Comparison of ENCODE assay signal across 3 cellular contexts in genomic region chr7:99669782-99670181, GRCh38.
TF ChIP-seq lines count a peak whose summit lies in the region.

No MANE protein-coding gene starts in this region.

TF ChIP-seq in liver, 16 proteins besides CTCF, POLR2A, EP300 and RAD21:
- no peak for TF ChIP-seq REST (IDR thresholded peaks at IDR 0.05)
- TF ChIP-seq ATF3 (IDR thresholded peaks at IDR 0.05): peak; percentile 7
- peak in 1 of 2 donors; percentile 12 for TF ChIP-seq EGR1 (IDR thresholded peaks at IDR 0.05; ENCODE audit: low read depth in 2 of 2)

TF ChIP-seq in HepG2, 621 proteins besides CTCF, POLR2A, EP300 and RAD21:
- no peak for TF ChIP-seq JDP2 (CRISPR knock-in tag; IDR thresholded peaks at IDR 0.05; ENCODE audit: borderline replicate concordance)
- no peak for TF ChIP-seq HNRNPL (IDR thresholded peaks at IDR 0.05; ENCODE audit: low read depth, low read length)
- no peak for TF ChIP-seq TAF1 (CRISPR knock-in tag; IDR thresholded peaks at IDR 0.05)
- no peak for TF ChIP-seq GATA4 (IDR thresholded peaks at IDR 0.05; ENCODE audit: borderline replicate concordance, low read depth)
- TF ChIP-seq CREB1 (IDR thresholded peaks at IDR 0.05): no peak
- no peak for TF ChIP-seq CREB1 (CRISPR knock-in tag; IDR thresholded peaks at IDR 0.05)
- TF ChIP-seq MEIS2 (CRISPR knock-in tag; IDR thresholded peaks at IDR 0.05): no peak
- no peak for TF ChIP-seq ISX (CRISPR knock-in tag; conservative IDR thresholded peaks at IDR 0.05)
- TF ChIP-seq ZNF350 (CRISPR knock-in tag; IDR thresholded peaks at IDR 0.05; ENCODE audit: borderline replicate concordance, low read depth): no peak
- TF ChIP-seq MNT (IDR thresholded peaks at IDR 0.05): no peak
- no peak for TF ChIP-seq ZNF546 (CRISPR knock-in tag; conservative IDR thresholded peaks at IDR 0.05)
- no peak for TF ChIP-seq TBL1XR1 (IDR thresholded peaks at IDR 0.05; ENCODE audit: borderline replicate concordance, low read length, partially characterized antibody)
- TF ChIP-seq ZNF615 (CRISPR knock-in tag; IDR thresholded peaks at IDR 0.05; ENCODE audit: borderline replicate concordance): no peak
- TF ChIP-seq ZSCAN20 (CRISPR knock-in tag; IDR thresholded peaks at IDR 0.05; ENCODE audit: borderline replicate concordance): no peak
- no peak for TF ChIP-seq EHMT2 (IDR thresholded peaks at IDR 0.05; ENCODE audit: borderline replicate concordance, low read depth, low read length)
- TF ChIP-seq ZNF256 (CRISPR knock-in tag; conservative IDR thresholded peaks at IDR 0.05): no peak
- TF ChIP-seq ZBTB8A (CRISPR knock-in tag; IDR thresholded peaks at IDR 0.05; ENCODE audit: borderline replicate concordance, low read depth): no peak
- no peak for TF ChIP-seq SMYD3 (CRISPR knock-in tag; IDR thresholded peaks at IDR 0.05)

TF ChIP-seq in K562, 482 proteins besides CTCF, POLR2A, EP300 and RAD21 (continues in another document):
- TF ChIP-seq SMARCC2 (IDR thresholded peaks at IDR 0.05; ENCODE audit: low read depth) (no peak), ELF1 (tag; IDR thresholded peaks at IDR 0.05) (no peak), NCOA4 (IDR thresholded peaks at IDR 0.05; ENCODE audit: partially characterized antibody) (no peak), CBFA2T3 (IDR thresholded peaks at IDR 0.05) (peak; percentile 32; the same call in 1 of the 2 replicates), CEBPB (tag; IDR thresholded peaks at IDR 0.05) (peak; percentile 91), DACH1 (IDR thresholded peaks at IDR 0.05; ENCODE audit: partially characterized antibody) (no peak), ZNF695 (CRISPR knock-in tag; IDR thresholded peaks at IDR 0.05) (no peak), BRD4 (IDR thresholded peaks at IDR 0.05) (no peak), PTTG1 (tag; IDR thresholded peaks at IDR 0.05; ENCODE audit: low read depth) (no peak), PHF8 (IDR thresholded peaks at IDR 0.05; ENCODE audit: borderline replicate concordance, low read length) (no peak), CBX5 (IDR thresholded peaks at IDR 0.05; ENCODE audit: borderline replicate concordance, low read depth) (no peak), ZNF79 (CRISPR knock-in tag; IDR thresholded peaks at IDR 0.05; ENCODE audit: low read depth) (no peak), RBM17 (IDR thresholded peaks at IDR 0.05; ENCODE audit: borderline replicate concordance, low read depth, low read length) (no peak), KLF6 (CRISPR knock-in tag; IDR thresholded peaks at IDR 0.05; ENCODE audit: borderline replicate concordance) (no peak), ZBTB17 (CRISPR knock-in tag; IDR thresholded peaks at IDR 0.05) (no peak), ZBTB1 (CRISPR knock-in tag; IDR thresholded peaks at IDR 0.05; ENCODE audit: borderline replicate concordance, low read depth) (no peak), NUFIP1 (IDR thresholded peaks at IDR 0.05; ENCODE audit: partially characterized antibody) (no peak), JUN (IDR thresholded peaks at IDR 0.05; ENCODE audit: borderline replicate concordance, low read depth, low read length) (no peak), JUN (CRISPR knock-in tag; IDR thresholded peaks at IDR 0.05; ENCODE audit: borderline replicate concordance) (no peak), TCF15 (CRISPR knock-in tag; IDR thresholded peaks at IDR 0.05) (no peak), HLTF (IDR thresholded peaks at IDR 0.05) (no peak), MTA3 (IDR thresholded peaks at IDR 0.05; ENCODE audit: borderline replicate concordance) (no peak), ZBTB26 (CRISPR knock-in tag; IDR thresholded peaks at IDR 0.05) (no peak), ZNF324 (CRISPR knock-in tag; IDR thresholded peaks at IDR 0.05) (no peak), ATF3 (IDR thresholded peaks at IDR 0.05) (peak; percentile 87), ATF3 (CRISPR knock-in tag; conservative IDR thresholded peaks at IDR 0.05) (no peak), TGIF2 (CRISPR knock-in tag; IDR thresholded peaks at IDR 0.05) (no peak), TCF3 (CRISPR knock-in tag; IDR thresholded peaks at IDR 0.05) (peak; percentile 55), ZBTB7A (IDR thresholded peaks at IDR 0.05; ENCODE audit: borderline replicate concordance, control insufficient read depth, low read depth, low read length) (no peak), BRD9 (IDR thresholded peaks at IDR 0.05; ENCODE audit: low read depth, partially characterized antibody) (no peak), TAL1 (IDR thresholded peaks at IDR 0.05) (0 out of 2 replicates have a peak, but pooled peaks have one; percentile 21), HEY1 (CRISPR knock-in tag; IDR thresholded peaks at IDR 0.05; ENCODE audit: borderline replicate concordance) (no peak), ARID4B (CRISPR knock-in tag; IDR thresholded peaks at IDR 0.05) (no peak), MEIS2 (IDR thresholded peaks at IDR 0.05; ENCODE audit: partially characterized antibody) (peak; percentile 90)
- TF ChIP-seq, protein P1, sequence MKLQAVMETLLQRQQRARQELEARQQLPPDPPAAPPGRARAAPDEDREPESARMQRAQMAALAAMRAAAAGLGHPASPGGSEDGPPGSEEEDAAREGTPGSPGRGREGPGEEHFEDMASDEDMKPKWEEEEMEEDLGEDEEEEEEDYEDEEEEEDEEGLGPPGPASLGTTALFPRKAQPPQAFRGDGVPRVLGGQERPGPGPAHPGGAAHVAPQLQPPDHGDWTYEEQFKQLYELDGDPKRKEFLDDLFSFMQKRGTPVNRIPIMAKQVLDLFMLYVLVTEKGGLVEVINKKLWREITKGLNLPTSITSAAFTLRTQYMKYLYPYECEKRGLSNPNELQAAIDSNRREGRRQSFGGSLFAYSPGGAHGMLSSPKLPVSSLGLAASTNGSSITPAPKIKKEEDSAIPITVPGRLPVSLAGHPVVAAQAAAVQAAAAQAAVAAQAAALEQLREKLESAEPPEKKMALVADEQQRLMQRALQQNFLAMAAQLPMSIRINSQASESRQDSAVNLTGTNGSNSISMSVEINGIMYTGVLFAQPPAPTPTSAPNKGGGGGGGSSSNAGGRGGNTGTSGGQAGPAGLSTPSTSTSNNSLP (IDR thresholded peaks at IDR 0.05; ENCODE audit: borderline replicate concordance, low read depth, low read length): no peak
- TF ChIP-seq, protein P2, sequence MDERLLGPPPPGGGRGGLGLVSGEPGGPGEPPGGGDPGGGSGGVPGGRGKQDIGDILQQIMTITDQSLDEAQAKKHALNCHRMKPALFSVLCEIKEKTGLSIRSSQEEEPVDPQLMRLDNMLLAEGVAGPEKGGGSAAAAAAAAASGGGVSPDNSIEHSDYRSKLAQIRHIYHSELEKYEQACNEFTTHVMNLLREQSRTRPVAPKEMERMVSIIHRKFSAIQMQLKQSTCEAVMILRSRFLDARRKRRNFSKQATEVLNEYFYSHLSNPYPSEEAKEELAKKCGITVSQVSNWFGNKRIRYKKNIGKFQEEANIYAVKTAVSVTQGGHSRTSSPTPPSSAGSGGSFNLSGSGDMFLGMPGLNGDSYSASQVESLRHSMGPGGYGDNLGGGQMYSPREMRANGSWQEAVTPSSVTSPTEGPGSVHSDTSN (CRISPR knock-in tag; IDR thresholded peaks at IDR 0.05; ENCODE audit: low read depth): no peak
- TF ChIP-seq, protein P2 (tag; conservative IDR thresholded peaks at IDR 0.05; ENCODE audit: low read depth): peak; percentile 86
- TF ChIP-seq, protein P3, sequence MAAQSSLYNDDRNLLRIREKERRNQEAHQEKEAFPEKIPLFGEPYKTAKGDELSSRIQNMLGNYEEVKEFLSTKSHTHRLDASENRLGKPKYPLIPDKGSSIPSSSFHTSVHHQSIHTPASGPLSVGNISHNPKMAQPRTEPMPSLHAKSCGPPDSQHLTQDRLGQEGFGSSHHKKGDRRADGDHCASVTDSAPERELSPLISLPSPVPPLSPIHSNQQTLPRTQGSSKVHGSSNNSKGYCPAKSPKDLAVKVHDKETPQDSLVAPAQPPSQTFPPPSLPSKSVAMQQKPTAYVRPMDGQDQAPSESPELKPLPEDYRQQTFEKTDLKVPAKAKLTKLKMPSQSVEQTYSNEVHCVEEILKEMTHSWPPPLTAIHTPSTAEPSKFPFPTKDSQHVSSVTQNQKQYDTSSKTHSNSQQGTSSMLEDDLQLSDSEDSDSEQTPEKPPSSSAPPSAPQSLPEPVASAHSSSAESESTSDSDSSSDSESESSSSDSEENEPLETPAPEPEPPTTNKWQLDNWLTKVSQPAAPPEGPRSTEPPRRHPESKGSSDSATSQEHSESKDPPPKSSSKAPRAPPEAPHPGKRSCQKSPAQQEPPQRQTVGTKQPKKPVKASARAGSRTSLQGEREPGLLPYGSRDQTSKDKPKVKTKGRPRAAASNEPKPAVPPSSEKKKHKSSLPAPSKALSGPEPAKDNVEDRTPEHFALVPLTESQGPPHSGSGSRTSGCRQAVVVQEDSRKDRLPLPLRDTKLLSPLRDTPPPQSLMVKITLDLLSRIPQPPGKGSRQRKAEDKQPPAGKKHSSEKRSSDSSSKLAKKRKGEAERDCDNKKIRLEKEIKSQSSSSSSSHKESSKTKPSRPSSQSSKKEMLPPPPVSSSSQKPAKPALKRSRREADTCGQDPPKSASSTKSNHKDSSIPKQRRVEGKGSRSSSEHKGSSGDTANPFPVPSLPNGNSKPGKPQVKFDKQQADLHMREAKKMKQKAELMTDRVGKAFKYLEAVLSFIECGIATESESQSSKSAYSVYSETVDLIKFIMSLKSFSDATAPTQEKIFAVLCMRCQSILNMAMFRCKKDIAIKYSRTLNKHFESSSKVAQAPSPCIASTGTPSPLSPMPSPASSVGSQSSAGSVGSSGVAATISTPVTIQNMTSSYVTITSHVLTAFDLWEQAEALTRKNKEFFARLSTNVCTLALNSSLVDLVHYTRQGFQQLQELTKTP (IDR thresholded peaks at IDR 0.05; ENCODE audit: low read depth in 1 of 2, partially characterized antibody in 2 of 2): no peak
- TF ChIP-seq, protein P4, sequence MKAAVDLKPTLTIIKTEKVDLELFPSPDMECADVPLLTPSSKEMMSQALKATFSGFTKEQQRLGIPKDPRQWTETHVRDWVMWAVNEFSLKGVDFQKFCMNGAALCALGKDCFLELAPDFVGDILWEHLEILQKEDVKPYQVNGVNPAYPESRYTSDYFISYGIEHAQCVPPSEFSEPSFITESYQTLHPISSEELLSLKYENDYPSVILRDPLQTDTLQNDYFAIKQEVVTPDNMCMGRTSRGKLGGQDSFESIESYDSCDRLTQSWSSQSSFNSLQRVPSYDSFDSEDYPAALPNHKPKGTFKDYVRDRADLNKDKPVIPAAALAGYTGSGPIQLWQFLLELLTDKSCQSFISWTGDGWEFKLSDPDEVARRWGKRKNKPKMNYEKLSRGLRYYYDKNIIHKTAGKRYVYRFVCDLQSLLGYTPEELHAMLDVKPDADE (conservative IDR thresholded peaks at IDR 0.05; ENCODE audit: control insufficient read depth, low read depth, low read length): no peak
- TF ChIP-seq, protein P5, sequence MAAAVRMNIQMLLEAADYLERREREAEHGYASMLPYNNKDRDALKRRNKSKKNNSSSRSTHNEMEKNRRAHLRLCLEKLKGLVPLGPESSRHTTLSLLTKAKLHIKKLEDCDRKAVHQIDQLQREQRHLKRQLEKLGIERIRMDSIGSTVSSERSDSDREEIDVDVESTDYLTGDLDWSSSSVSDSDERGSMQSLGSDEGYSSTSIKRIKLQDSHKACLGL (CRISPR knock-in tag; IDR thresholded peaks at IDR 0.05; ENCODE audit: borderline replicate concordance, poor library complexity, severe bottlenecking): no peak
